In genomic region chr19:7961930-7962626, GRCh38 we compare ENCODE assay signal across 17 cellular contexts. TPM values are rescaled to one million over a fixed set of nuclear protein-coding genes. Genes with fewer than 3 reads are reported as not detected.
A peak's percentile ranks its signal among the peaks of the same experiment; 100 is the strongest.
DNase-seq lines count a peak whose midpoint lies in the region; ATAC-seq and TF ChIP-seq lines count a peak whose summit lies in the region.
"Had no signal": no experiment of that assay in that cellular context is flagged by ENCODE, and none has a peak within 500 bp of the region (broad histone marks: within the 10 kb centered on the region; RNA-seq: fewer than 3 reads in every experiment).

No MANE protein-coding gene starts in this region.

- no peaks in the 10 kb centered on the region for H3K9me2 ChIP-seq in hepatocyte (replicated peaks; ENCODE audit: insufficient read depth)

- no peaks in the 10 kb centered on the region for H3K27me3 ChIP-seq in hepatocyte

- no peak overlapping the region for H3K4me3 ChIP-seq in hepatocyte
- H3K4me3 ChIP-seq: A549, GM12878 had no signal

- no peaks in the 10 kb centered on the region for H3K79me2 ChIP-seq in hepatocyte

- no peaks in the 10 kb centered on the region for H3K9me3 ChIP-seq in hepatocyte (ENCODE audit: low read depth)
- H3K9me3 ChIP-seq: A549 had no signal

- 72% methylated on average over 11 of the region's 11 CpGs for WGBS in hepatocyte (ENCODE audit: low lambda C conversion rate, missing lambda C conversion rate)

- peak overlapping the region; percentile 20 for H3K4me2 ChIP-seq in hepatocyte
- H3K4me2 ChIP-seq: A549 had no signal

- H3K27ac ChIP-seq in hepatocyte, result peak overlapping the region; percentile 1
- H3K27ac ChIP-seq: A549 had no signal

- intact Hi-C loops in activated CD4-positive, alpha-beta T cell treated with anti-CD3 and anti-CD28 coated beads, Interleukin-2, amount 10 ng/mL, durations not matched to agents 24 days and 14 days (cut with micrococcal nuclease), result no loop called here

- H3K4me1 Mint-ChIP-seq in nephron, result no peaks in the 10 kb centered on the region
- H3K4me1 Mint-ChIP-seq in activated CD4-positive, alpha-beta T cell treated with anti-CD3 and anti-CD28 coated beads, Interleukin-2, amount 10 ng/mL, durations not matched to agents 24 days and 14 days, result no peaks in the 10 kb centered on the region

- TF ChIP-seq CTCF in hepatocyte (IDR thresholded peaks at IDR 0.05; ENCODE audit: poor library complexity) (no peak), nephron (IDR thresholded peaks at IDR 0.05; ENCODE audit: unreplicated experiment in 3 of 3) (no peak)

- peak overlapping the region in 1 of 3 experiments; percentile 44 for H3K4me3 Mint-ChIP-seq in nephron
- no peak overlapping the region for H3K4me3 Mint-ChIP-seq in activated CD4-positive, alpha-beta T cell treated with anti-CD3 and anti-CD28 coated beads, Interleukin-2, amount 10 ng/mL, durations not matched to agents 24 days and 14 days

- DNase-seq in AML-193 (lab: John Stamatoyannopoulos, UW), result peak; percentile 3 to 9
- DNase-seq in MV-4-11 (lab: John Stamatoyannopoulos, UW), result peak; percentile 23
- DNase-seq in hepatocyte (ENCODE audit: low spot score), result no peak
- DNase-seq in activated CD4-positive, alpha-beta T cell treated with anti-CD3 and anti-CD28 coated beads, Interleukin-2, amount 10 ng/mL, durations not matched to agents 24 days and 14 days, result no peak
- DNase-seq in SHP77 (lab: John Stamatoyannopoulos, UW), result no peak
- DNase-seq: HCEC 1CT, NCI-H1105, NCI-H1694 treated with DMSO at 0.1 percent for 48 hours, NCI-H446, NCI-H748 treated with DMSO at 0.1 percent for 48 hours, SHP77 treated with DMSO at 0.1 percent for 48 hours had no signal

- peak overlapping the region; percentile 79 to 95 (median 83) for H3K27ac Mint-ChIP-seq in nephron
- H3K27ac Mint-ChIP-seq in activated CD4-positive, alpha-beta T cell treated with anti-CD3 and anti-CD28 coated beads, Interleukin-2, amount 10 ng/mL, durations not matched to agents 24 days and 14 days, result no peak overlapping the region

- peaks cover 6% of the 10 kb centered on the region for H3K4me1 ChIP-seq in hepatocyte (ENCODE audit: insufficient read depth)

- peaks cover 44% of the 10 kb centered on the region for H3K36me3 Mint-ChIP-seq in nephron (ENCODE audit: low read depth)
- H3K36me3 Mint-ChIP-seq in activated CD4-positive, alpha-beta T cell treated with anti-CD3 and anti-CD28 coated beads, Interleukin-2, amount 10 ng/mL, durations not matched to agents 24 days and 14 days (ENCODE audit: low read depth), result peaks cover 39% of the 10 kb centered on the region

- ATAC-seq in GM21447 (IDR thresholded peaks at IDR 0.05; ENCODE audit: unreplicated experiment), result no peak
- no peak for ATAC-seq in activated CD4-positive, CD25-positive, alpha-beta regulatory T cell treated with anti-CD3 and anti-CD28 coated beads, Interleukin-2, amount 50 U/mL, for 24 hours
- ATAC-seq: A549, GM12878, Panc1 had no signal

- no peaks in the 10 kb centered on the region for H3K9me3 Mint-ChIP-seq in nephron
- no peaks in the 10 kb centered on the region for H3K9me3 Mint-ChIP-seq in activated CD4-positive, alpha-beta T cell treated with anti-CD3 and anti-CD28 coated beads, Interleukin-2, amount 10 ng/mL, durations not matched to agents 24 days and 14 days

- no peaks in the 10 kb centered on the region for H3K36me3 ChIP-seq in hepatocyte (replicated peaks; ENCODE audit: insufficient read depth, low read depth)

- no peaks in the 10 kb centered on the region for H4K20me1 ChIP-seq in hepatocyte (ENCODE audit: insufficient read depth, poor library complexity, severe bottlenecking)

- H3K27me3 Mint-ChIP-seq in nephron (ENCODE audit: low read depth), result no peaks in the 10 kb centered on the region
- no peaks in the 10 kb centered on the region for H3K27me3 Mint-ChIP-seq in activated CD4-positive, alpha-beta T cell treated with anti-CD3 and anti-CD28 coated beads, Interleukin-2, amount 10 ng/mL, durations not matched to agents 24 days and 14 days

- H2AFZ ChIP-seq in hepatocyte, result no peak overlapping the region

RNA-seq across cellular contexts. Expression of gene TIMM44, which starts 18.6 kb away (rescaled TPM):
- 52.0 and 61.7 TPM in 2 replicates for total RNA-seq in hepatocyte
- 40.7 and 54.9 TPM in 2 replicates for polyA plus RNA-seq in hepatocyte
- total RNA-seq in activated CD4-positive, alpha-beta T cell treated with anti-CD3 and anti-CD28 coated beads, Interleukin-2, amount 10 ng/mL, durations not matched to agents 24 days and 14 days, result 110 and 111 TPM in 2 replicates

RNA-seq across cellular contexts. Expression of gene CTXN1, which starts 36.1 kb away (rescaled TPM):
- 4.3 and 5.2 TPM in 2 replicates for total RNA-seq in hepatocyte
- 13.5 and 14.5 TPM in 2 replicates for polyA plus RNA-seq in hepatocyte
- 1.8 and 2.0 TPM in 2 replicates for total RNA-seq in activated CD4-positive, alpha-beta T cell treated with anti-CD3 and anti-CD28 coated beads, Interleukin-2, amount 10 ng/mL, durations not matched to agents 24 days and 14 days

RNA-seq across cellular contexts. Expression of gene SNAPC2, which starts 41.9 kb away (rescaled TPM):
- 6.5 and 11.8 TPM in 2 replicates for total RNA-seq in hepatocyte
- 17.5 and 21.0 TPM in 2 replicates for polyA plus RNA-seq in hepatocyte
- 21.8 and 23.2 TPM in 2 replicates for total RNA-seq in activated CD4-positive, alpha-beta T cell treated with anti-CD3 and anti-CD28 coated beads, Interleukin-2, amount 10 ng/mL, durations not matched to agents 24 days and 14 days

RNA-seq across cellular contexts. Expression of gene ELAVL1, which starts 43.4 kb away (rescaled TPM):
- 57.7 and 59.5 TPM in 2 replicates for total RNA-seq in hepatocyte
- 88.1 and 89.9 TPM in 2 replicates for polyA plus RNA-seq in hepatocyte
- total RNA-seq in activated CD4-positive, alpha-beta T cell treated with anti-CD3 and anti-CD28 coated beads, Interleukin-2, amount 10 ng/mL, durations not matched to agents 24 days and 14 days, result 191 and 193 TPM in 2 replicates

RNA-seq across cellular contexts. Expression of gene TGFBR3L, which starts 47.4 kb away (rescaled TPM):
- total RNA-seq in hepatocyte, result 0.52 TPM in 1 of 2 replicates, not detected in the other
- 3.3 and 8.5 TPM in 2 replicates for polyA plus RNA-seq in hepatocyte
- 5.3 and 8.5 TPM in 2 replicates for total RNA-seq in activated CD4-positive, alpha-beta T cell treated with anti-CD3 and anti-CD28 coated beads, Interleukin-2, amount 10 ng/mL, durations not matched to agents 24 days and 14 days

Comparison
In these comparisons a context has a peak if more than half of its experiments do, and no peak if none do; other contexts are left out.
1. DNase-seq: peak in AML-193 (2 of 2) and MV-4-11 (single experiment); none in hepatocyte (single experiment), activated CD4-positive, alpha-beta T cell treated with anti-CD3 and anti-CD28 coated beads, Interleukin-2, amount 10 ng/mL, durations not matched to agents 24 days and 14 days (single experiment) and SHP77 (0 of 2).